Comparison of ENCODE assay signal across 1 cellular context in the genomic region with DNA sequence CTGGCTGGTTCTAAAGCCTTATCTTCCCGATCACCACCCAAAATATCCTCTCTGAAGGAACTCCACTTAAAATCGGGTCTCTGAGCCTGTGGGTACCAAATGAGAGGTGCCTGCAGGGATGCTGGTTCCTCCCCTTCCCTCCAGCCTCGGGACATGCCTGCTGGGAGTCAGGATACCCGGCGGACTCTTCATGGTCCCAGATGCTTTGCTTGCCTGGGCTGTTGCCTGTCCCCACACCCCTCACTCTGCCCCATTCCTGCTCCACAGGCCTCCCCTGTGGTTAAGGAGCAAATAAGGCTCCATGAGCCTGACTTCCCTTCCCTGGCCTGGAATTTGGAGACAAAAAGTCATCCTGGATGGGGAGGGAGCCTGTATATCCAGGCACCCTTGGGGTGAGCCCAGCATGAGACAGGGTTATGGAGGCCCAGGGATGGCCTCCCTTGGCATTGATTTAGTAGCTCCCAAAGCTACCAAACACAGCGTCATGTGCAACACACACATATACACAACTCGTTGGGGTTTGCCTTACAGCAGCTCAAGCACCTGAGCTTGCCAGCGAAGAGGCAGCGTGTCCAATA.
TF ChIP-seq lines count a peak whose summit lies in the region.

No MANE protein-coding gene starts in this region.

TF ChIP-seq in H1, 55 proteins besides CTCF, POLR2A, EP300 and RAD21:
- TF ChIP-seq SP2 (IDR thresholded peaks at IDR 0.05; ENCODE audit: low read length), result no peak
- no peak for TF ChIP-seq NANOG (IDR thresholded peaks at IDR 0.05; ENCODE audit: insufficient read depth, low read depth, low read length, poor library complexity, severe bottlenecking)
- TF ChIP-seq TBP (IDR thresholded peaks at IDR 0.05; ENCODE audit: low read depth, low read length), result no peak
- no peak for TF ChIP-seq CBX5 (IDR thresholded peaks at IDR 0.05; ENCODE audit: low read depth, low read length)
- no peak for TF ChIP-seq SP1 (IDR thresholded peaks at IDR 0.05; ENCODE audit: low read depth, low read length)
- no peak for TF ChIP-seq NRF1 (IDR thresholded peaks at IDR 0.05; ENCODE audit: low read depth, low read length)
- no peak for TF ChIP-seq E2F6 (IDR thresholded peaks at IDR 0.05)
- no peak for TF ChIP-seq SIX5 (IDR thresholded peaks at IDR 0.05; ENCODE audit: low read depth, low read length)
- TF ChIP-seq CHD2 (IDR thresholded peaks at IDR 0.05; ENCODE audit: low read length), result no peak
- no peak for TF ChIP-seq ASH2L (IDR thresholded peaks at IDR 0.05; ENCODE audit: low read length)
- no peak for TF ChIP-seq RBBP5 (IDR thresholded peaks at IDR 0.05; ENCODE audit: borderline replicate concordance, low read depth, low read length)
- no peak for TF ChIP-seq POU5F1 (IDR thresholded peaks at IDR 0.05; ENCODE audit: low read depth, low read length)
- no peak for TF ChIP-seq GABPA (IDR thresholded peaks at IDR 0.05; ENCODE audit: borderline replicate concordance, insufficient read depth, low read length)
- no peak for TF ChIP-seq CREB1 (IDR thresholded peaks at IDR 0.05)
- no peak for TF ChIP-seq HDAC6 (IDR thresholded peaks at IDR 0.05; ENCODE audit: low read depth, low read length)
- no peak for TF ChIP-seq ZNF274 (IDR thresholded peaks at IDR 0.05; ENCODE audit: borderline replicate concordance, extremely low read depth, low read length)
- no peak for TF ChIP-seq BCL11A (IDR thresholded peaks at IDR 0.05; ENCODE audit: low read depth in 2 of 2, low read length in 2 of 2)
- no peak for TF ChIP-seq RFX5 (IDR thresholded peaks at IDR 0.05; ENCODE audit: borderline replicate concordance, low read depth, low read length)
